In the genomic region with DNA sequence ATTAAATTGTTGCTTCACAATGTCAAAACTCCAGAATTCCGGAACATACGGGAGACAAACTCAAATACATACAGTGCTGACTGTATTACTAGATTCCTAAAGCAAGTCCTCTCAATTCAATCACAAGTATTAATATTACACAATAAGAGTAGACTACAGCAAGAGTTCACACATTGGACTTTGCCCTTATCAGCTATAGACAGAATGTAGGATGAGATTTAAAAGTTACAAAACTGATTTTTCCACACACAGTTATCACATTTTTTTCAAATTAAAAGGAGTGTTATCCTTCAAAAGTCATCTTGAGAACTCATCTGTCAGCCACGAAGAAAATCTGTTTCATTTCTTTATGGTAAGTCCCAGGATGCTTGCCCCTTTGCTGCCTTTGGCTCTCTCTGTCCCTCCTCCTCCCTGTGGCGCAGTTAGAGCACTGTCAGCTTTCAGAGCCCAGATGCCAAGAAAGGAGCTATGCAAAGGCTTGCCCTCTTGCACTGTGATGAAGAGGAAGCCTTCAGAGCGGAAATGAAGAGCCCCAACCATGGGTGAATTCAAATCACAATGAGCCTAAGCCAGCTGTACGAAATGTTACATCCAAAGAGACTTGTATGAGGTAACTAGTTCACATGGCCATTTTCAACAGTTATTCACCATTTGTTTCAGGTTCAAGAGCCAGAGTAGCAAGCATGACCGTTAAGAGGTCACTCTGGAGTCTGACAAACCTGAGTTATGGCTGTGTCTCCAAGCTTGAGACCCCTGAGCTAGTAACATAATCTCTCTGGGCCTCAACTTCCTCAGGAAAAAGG, we compare ENCODE assay signal across 9 cellular contexts. TPM values are rescaled to one million over a fixed set of nuclear protein-coding genes. Genes with fewer than 3 reads are reported as not detected.
DNase-seq lines count a peak whose midpoint lies in the region; ATAC-seq lines count a peak whose summit lies in the region.
"Had no signal": no experiment of that assay in that cellular context is flagged by ENCODE, and none has a peak within 500 bp of the region (broad histone marks: within the 10 kb centered on the region; RNA-seq: fewer than 3 reads in every experiment).

No MANE protein-coding gene starts in this region.

- peak overlapping the region; percentile 84 for H3K27ac ChIP-seq in mesodermal cell (ENCODE audit: low read depth, low read length, severe bottlenecking)

- H3K4me1 Mint-ChIP-seq in central memory CD8-positive, alpha-beta T cell = peaks cover 58% of the 10 kb centered on the region

- peaks cover 50% of the 10 kb centered on the region for H3K4me1 ChIP-seq in mesodermal cell (ENCODE audit: control insufficient read depth, insufficient read depth, low read length, poor library complexity, severe bottlenecking)

- peaks cover 32% of the 10 kb centered on the region for H3K36me3 ChIP-seq in mesodermal cell (ENCODE audit: control insufficient read depth, insufficient read depth, low read length)

- H3K4me3 Mint-ChIP-seq in central memory CD8-positive, alpha-beta T cell = peak overlapping the region; percentile 53

- H3K9me3 Mint-ChIP-seq in activated naive CD4-positive, alpha-beta T cell treated with anti-CD3 and anti-CD28 coated beads, Interleukin-2, amount 50 U/mL, for 72 hours = no peaks in the 10 kb centered on the region
- H3K9me3 Mint-ChIP-seq in central memory CD8-positive, alpha-beta T cell = no peaks in the 10 kb centered on the region

- no peak for ATAC-seq in activated naive CD4-positive, alpha-beta T cell treated with anti-CD3 and anti-CD28 coated beads, Interleukin-2, amount 50 U/mL, for 72 hours
- ATAC-seq in central memory CD8-positive, alpha-beta T cell (replicated peaks; ENCODE audit: extremely low read depth, poor library complexity, severe bottlenecking) = no peak
- ATAC-seq in HG03025 (IDR thresholded peaks at IDR 0.05; ENCODE audit: low FRiP score, unreplicated experiment) = no peak
- ATAC-seq in GM18861 (IDR thresholded peaks at IDR 0.05; ENCODE audit: unreplicated experiment) = no peak

- WGBS in mesodermal cell (ENCODE audit: insufficient coverage in 2 of 2), 2 experiments = 86 to 92% methylated on average over 3 to 6 of the region's 7 CpGs

- peaks cover 0 to 8% of the 10 kb centered on the region in 2 donors for H3K36me3 Mint-ChIP-seq in activated naive CD4-positive, alpha-beta T cell treated with anti-CD3 and anti-CD28 coated beads, Interleukin-2, amount 50 U/mL, for 72 hours
- peaks cover 17% of the 10 kb centered on the region for H3K36me3 Mint-ChIP-seq in central memory CD8-positive, alpha-beta T cell (ENCODE audit: insufficient read depth)

- H3K27me3 Mint-ChIP-seq in central memory CD8-positive, alpha-beta T cell = no peaks in the 10 kb centered on the region

- no peaks in the 10 kb centered on the region for H3K9me3 ChIP-seq in mesodermal cell (ENCODE audit: control insufficient read depth, low read length)

- no peak for DNase-seq in activated naive CD4-positive, alpha-beta T cell treated with anti-CD3 and anti-CD28 coated beads, Interleukin-2, amount 50 U/mL, for 72 hours (ENCODE audit: low spot score in 2 of 2)
- no peak for DNase-seq in activated naive CD4-positive, alpha-beta T cell (lab: John Stamatoyannopoulos, UW)
- no peak for DNase-seq in central memory CD8-positive, alpha-beta T cell (ENCODE audit: low spot score in 2 of 2)
- DNase-seq in NCI-H524 (lab: John Stamatoyannopoulos, UW) = no peak
- no peak for DNase-seq in middle frontal gyrus (ENCODE audit: extremely low spot score, low spot score)
- DNase-seq: NCI-H146 had no signal

- H3K27ac Mint-ChIP-seq in activated naive CD4-positive, alpha-beta T cell treated with anti-CD3 and anti-CD28 coated beads, Interleukin-2, amount 50 U/mL, for 72 hours = peak overlapping the region; percentile 9 to 81
- peak overlapping the region; percentile 84 for H3K27ac Mint-ChIP-seq in central memory CD8-positive, alpha-beta T cell (ENCODE audit: low read depth)

- no peak overlapping the region for H3K4me3 ChIP-seq in mesodermal cell (ENCODE audit: extremely low read depth, insufficient read depth, low read length, poor library complexity, severe bottlenecking)

RNA-seq across cellular contexts. Expression of a gene that starts 10.7 kb away (rescaled TPM):
- 100 to 1,000 TPM in 1 of 2 donors, 10 to 100 TPM in 1; 90.0 to 128 TPM for total RNA-seq in activated naive CD4-positive, alpha-beta T cell treated with anti-CD3 and anti-CD28 coated beads, Interleukin-2, amount 50 U/mL, for 72 hours
- 119 TPM for polyA plus RNA-seq in mesodermal cell (2013, experiment 1 of 2)
- polyA plus RNA-seq in mesodermal cell (2013, experiment 2 of 2) = 124 TPM

RNA-seq across cellular contexts. Expression of a gene that starts 26.3 kb away (rescaled TPM):
- not detected for total RNA-seq in activated naive CD4-positive, alpha-beta T cell treated with anti-CD3 and anti-CD28 coated beads, Interleukin-2, amount 50 U/mL, for 72 hours
- not detected for polyA plus RNA-seq in mesodermal cell (2013, experiment 1 of 2)
- not detected for polyA plus RNA-seq in mesodermal cell (2013, experiment 2 of 2)

RNA-seq across cellular contexts. Expression of a gene that starts 47.5 kb away (rescaled TPM):
- total RNA-seq in activated naive CD4-positive, alpha-beta T cell treated with anti-CD3 and anti-CD28 coated beads, Interleukin-2, amount 50 U/mL, for 72 hours = 10 to 100 TPM; 49.6 to 70.6 TPM
- polyA plus RNA-seq in mesodermal cell (2013, experiment 1 of 2) = 84.4 TPM
- polyA plus RNA-seq in mesodermal cell (2013, experiment 2 of 2) = 80.4 TPM
